Comparison of ENCODE assay signal across 27 cellular contexts in genomic region chr16:55728797-55729196, GRCh38.
"Had no signal": no experiment of that assay in that cellular context is flagged by ENCODE, and none has a peak within 500 bp of the region (broad histone marks: within the 10 kb centered on the region; RNA-seq: fewer than 3 reads in every experiment).

No MANE protein-coding gene starts in this region.

- H3K4me1 ChIP-seq: esophagus muscularis mucosa, foreskin keratinocyte, gastroesophageal sphincter, heart left ventricle, neural progenitor cell, prostate gland, spleen, testis, tibial artery had no signal

- FAIRE-seq: endothelial cell of umbilical vein had no signal

- H3K4me3 Mint-ChIP-seq: mesothelial cell of epicardium; naive thymus-derived CD4-positive, alpha-beta T cell; nephron; neural progenitor cell; stimulated activated memory B cell treated with anti-CD40 and anti-IgM and Interleukin-4, amounts not matched to agents 10 μg/mL and 1 μg/mL and 100 μg/mL, for 72 hours; type B pancreatic cell had no signal

- H3K27me3 ChIP-seq: foreskin keratinocyte, neural progenitor cell, testis, tibial artery had no signal

- H3K4me2 ChIP-seq: hepatocyte, neural progenitor cell had no signal

- ATAC-seq: foreskin keratinocyte; gastroesophageal sphincter; heart left ventricle; mucosa of descending colon; naive thymus-derived CD4-positive, alpha-beta T cell; right cardiac atrium; stimulated activated memory B cell treated with anti-CD40 and anti-IgM and Interleukin-4, amounts not matched to agents 10 μg/mL and 1 μg/mL and 100 μg/mL, for 72 hours; stimulated activated naive CD8-positive, alpha-beta T cell treated with anti-CD3 and anti-CD28 coated beads, Interleukin-15, Interleukin-2, amounts not matched to agents 100 U/mL and 50 U/mL, for 24 hours had no signal

- H3K9ac ChIP-seq: neural progenitor cell had no signal

- H3K9me3 Mint-ChIP-seq: nephron, neural progenitor cell, type B pancreatic cell had no signal

- H3K27ac Mint-ChIP-seq: mesothelial cell of epicardium; naive thymus-derived CD4-positive, alpha-beta T cell; nephron; neural progenitor cell; stimulated activated memory B cell treated with anti-CD40 and anti-IgM and Interleukin-4, amounts not matched to agents 10 μg/mL and 1 μg/mL and 100 μg/mL, for 72 hours; type B pancreatic cell had no signal

- H3K36me3 ChIP-seq: esophagus muscularis mucosa, gastroesophageal sphincter, heart left ventricle, neural progenitor cell, prostate gland, spleen, tibial artery had no signal

- DNase-seq: dermis blood vessel endothelial cell; effector memory CD4-positive, alpha-beta T cell; foreskin keratinocyte; heart left ventricle; kidney glomerular epithelial cell; mesenchymal stem cell; mucosa of descending colon; naive thymus-derived CD4-positive, alpha-beta T cell; right cardiac atrium; spleen; stimulated activated CD4-positive, alpha-beta T cell treated with anti-CD3 and anti-CD28 coated beads, Interleukin-4, amount 100 ng/mL, for 4 hours; stimulated activated naive CD8-positive, alpha-beta T cell treated with anti-CD3 and anti-CD28 coated beads, Interleukin-15, Interleukin-2, amounts not matched to agents 100 U/mL and 50 U/mL, for 24 hours; substantia nigra; testis; tibial artery had no signal

- H3K79me2 ChIP-seq: hepatocyte had no signal

- H3K4me1 Mint-ChIP-seq: mesothelial cell of epicardium; naive thymus-derived CD4-positive, alpha-beta T cell; nephron; neural progenitor cell; stimulated activated memory B cell treated with anti-CD40 and anti-IgM and Interleukin-4, amounts not matched to agents 10 μg/mL and 1 μg/mL and 100 μg/mL, for 72 hours had no signal

- H3K27ac ChIP-seq: coronary artery, esophagus muscularis mucosa, foreskin keratinocyte, gastroesophageal sphincter, heart left ventricle, hepatocyte, neural progenitor cell, prostate gland, skin epidermis, spleen, testis, tibial artery had no signal

- H3K36me3 Mint-ChIP-seq: mesothelial cell of epicardium; naive thymus-derived CD4-positive, alpha-beta T cell; neural progenitor cell; stimulated activated memory B cell treated with anti-CD40 and anti-IgM and Interleukin-4, amounts not matched to agents 10 μg/mL and 1 μg/mL and 100 μg/mL, for 72 hours; type B pancreatic cell had no signal

- H3K9me3 ChIP-seq: esophagus muscularis mucosa, gastroesophageal sphincter, heart left ventricle, mucosa of descending colon, prostate gland, spleen, testis, tibial artery had no signal

- H3K4me3 ChIP-seq: coronary artery, esophagus muscularis mucosa, gastroesophageal sphincter, heart left ventricle, hepatocyte, mucosa of descending colon, neural progenitor cell, prostate gland, skin epidermis, spleen, testis, tibial artery had no signal

- H2AFZ ChIP-seq: hepatocyte, neural progenitor cell had no signal
